ENCODE assay signal across 24 cellular contexts in genomic region chr3:77780621-77781020, GRCh38.
A peak's percentile ranks its signal among the peaks of the same experiment; 100 is the strongest.
DNase-seq lines count a peak whose midpoint lies in the region; ATAC-seq and TF ChIP-seq lines count a peak whose summit lies in the region.
"Had no signal": no experiment of that assay in that cellular context is flagged by ENCODE, and none has a peak within 500 bp of the region (broad histone marks: within the 10 kb centered on the region; RNA-seq: fewer than 3 reads in every experiment).

No MANE protein-coding gene starts in this region.

- peak overlapping the region; percentile 82 for H3K27ac ChIP-seq in endodermal cell (ENCODE audit: low read depth, low read length)
- no peak overlapping the region for H3K27ac ChIP-seq in vagina
- H3K27ac ChIP-seq: gastroesophageal sphincter, left ventricle myocardium inferior, neutrophil had no signal

- no peak overlapping the region for H3K27ac Mint-ChIP-seq in endodermal cell
- H3K27ac Mint-ChIP-seq: activated CD4-positive, alpha-beta memory T cell treated with anti-CD3 and anti-CD28 coated beads for 36 hours; CD4-positive, alpha-beta memory T cell had no signal

- DNase-seq in NCI-H1694 treated with DMSO at 0.1 percent for 48 hours (lab: John Stamatoyannopoulos, UW): peak; percentile 3
- DNase-seq in NCI-H1694 (lab: John Stamatoyannopoulos, UW): no peak
- DNase-seq in NCI-H69 (lab: John Stamatoyannopoulos, UW): peak; percentile 45
- no peak for DNase-seq in endodermal cell
- no peak for DNase-seq in stimulated activated CD4-positive, alpha-beta T cell treated with anti-CD3 and anti-CD28 coated beads, Interleukin-15, amount 100 ng/mL, for 24 hours
- DNase-seq in vagina (ENCODE audit: extremely low spot score in 2 of 2): no peak
- DNase-seq in NCI-H1930 (lab: John Stamatoyannopoulos, UW): no peak
- DNase-seq: activated CD4-positive, alpha-beta memory T cell treated with anti-CD3 and anti-CD28 coated beads for 36 hours; activated CD8-positive, alpha-beta memory T cell treated with anti-CD3 and anti-CD28 coated beads, Interleukin-2, amount 50 U/mL, for 4 hours; activated naive CD4-positive, alpha-beta T cell treated with anti-CD3 and anti-CD28 coated beads, Interleukin-2, amount 50 U/mL, for 16 hours; amniotic stem cell; CD4-positive, alpha-beta memory T cell; central memory CD4-positive, alpha-beta T cell; H7; hypothalamus; left ventricle myocardium inferior; NCI-H1092; NCI-H2029 treated with DMSO at 0.1 percent for 48 hours; NCI-H510A treated with DMSO at 0.1 percent for 48 hours; RPMI8226; stimulated activated naive CD4-positive, alpha-beta T cell had no signal

- no peaks in the 10 kb centered on the region for H3K9me3 ChIP-seq in endodermal cell (ENCODE audit: control insufficient read depth, low read length)
- no peaks in the 10 kb centered on the region for H3K9me3 ChIP-seq in vagina
- H3K9me3 ChIP-seq: gastroesophageal sphincter, left ventricle myocardium inferior, neutrophil had no signal

- H3K4me3 Mint-ChIP-seq in endodermal cell: no peak overlapping the region
- H3K4me3 Mint-ChIP-seq: activated CD4-positive, alpha-beta memory T cell treated with anti-CD3 and anti-CD28 coated beads for 36 hours; CD4-positive, alpha-beta memory T cell had no signal

- no peaks in the 10 kb centered on the region for H3K36me3 ChIP-seq in endodermal cell (ENCODE audit: control insufficient read depth, insufficient read depth, low read length)
- no peaks in the 10 kb centered on the region for H3K36me3 ChIP-seq in vagina
- H3K36me3 ChIP-seq: gastroesophageal sphincter, left ventricle myocardium inferior, neutrophil had no signal

- peaks cover 6% of the 10 kb centered on the region for H3K4me1 ChIP-seq in endodermal cell (ENCODE audit: control insufficient read depth, insufficient read depth, low read length)
- no peaks in the 10 kb centered on the region for H3K4me1 ChIP-seq in vagina
- H3K4me1 ChIP-seq: gastroesophageal sphincter, left ventricle myocardium inferior had no signal

- TF ChIP-seq POLR2A in vagina (IDR thresholded peaks at IDR 0.05): no peak

- no peaks in the 10 kb centered on the region for H3K36me3 Mint-ChIP-seq in endodermal cell (ENCODE audit: low read depth)
- H3K36me3 Mint-ChIP-seq: activated CD4-positive, alpha-beta memory T cell treated with anti-CD3 and anti-CD28 coated beads for 36 hours; CD4-positive, alpha-beta memory T cell had no signal

- 38 to 55% methylated on average over 2 of the region's 2 CpGs for WGBS in endodermal cell (ENCODE audit: insufficient coverage in 1 of 2, insufficient read length in 1 of 2), 2 experiments

- H3K27me3 Mint-ChIP-seq in endodermal cell (ENCODE audit: insufficient read depth): no peaks in the 10 kb centered on the region
- H3K27me3 Mint-ChIP-seq: activated CD4-positive, alpha-beta memory T cell treated with anti-CD3 and anti-CD28 coated beads for 36 hours; CD4-positive, alpha-beta memory T cell had no signal

- peaks cover 2% of the 10 kb centered on the region for H3K9me3 Mint-ChIP-seq in endodermal cell

- peaks cover 4% of the 10 kb centered on the region for H3K4me1 Mint-ChIP-seq in endodermal cell
- H3K4me1 Mint-ChIP-seq: CD4-positive, alpha-beta memory T cell had no signal

- H3K4me3 ChIP-seq in endodermal cell (ENCODE audit: low read length) (no peak overlapping the region), vagina (no peak overlapping the region)
- H3K4me3 ChIP-seq: gastroesophageal sphincter, left ventricle myocardium inferior had no signal

- H3K9ac ChIP-seq in endodermal cell (ENCODE audit: extremely low read depth, low read length, poor library complexity, severe bottlenecking): no peak overlapping the region

- intact Hi-C loops in vagina (cut with DNase I): loop anchor here (5.0 kb wide), 1 partner anchor 1338 kb away; no protein-coding TSS in a partner anchor

- no peak for TF ChIP-seq CTCF in endodermal cell (conservative IDR thresholded peaks at IDR 0.05)
- no peak for TF ChIP-seq CTCF in vagina (IDR thresholded peaks at IDR 0.05)

- H3K27me3 ChIP-seq in endodermal cell (ENCODE audit: control insufficient read depth, insufficient read depth, low read length, poor library complexity, severe bottlenecking) (no peaks in the 10 kb centered on the region), vagina (no peaks in the 10 kb centered on the region)
- H3K27me3 ChIP-seq: gastroesophageal sphincter, neutrophil had no signal

- ATAC-seq in GM19324 (IDR thresholded peaks at IDR 0.05; ENCODE audit: low FRiP score, unreplicated experiment): no peak
- ATAC-seq: gastroesophageal sphincter had no signal

Comparison
In these comparisons a context has a peak if more than half of its experiments do, and no peak if none do; other contexts are left out.
1. DNase-seq: peak in NCI-H1694 treated with DMSO at 0.1 percent for 48 hours (single experiment) and NCI-H69 (single experiment); none in NCI-H1694 (single experiment), endodermal cell (single experiment), stimulated activated CD4-positive, alpha-beta T cell treated with anti-CD3 and anti-CD28 coated beads, Interleukin-15, amount 100 ng/mL, for 24 hours (single experiment), vagina (0 of 2) and NCI-H1930 (0 of 2).